In genomic region chr5:179620703-179621350, GRCh38 we compare ENCODE assay signal across 10 cellular contexts. TPM values are rescaled to one million over a fixed set of nuclear protein-coding genes. Genes with fewer than 3 reads are reported as not detected.
DNase-seq lines count a peak whose midpoint lies in the region; ATAC-seq and TF ChIP-seq lines count a peak whose summit lies in the region.
"Had no signal": no experiment of that assay in that cellular context is flagged by ENCODE, and none has a peak within 500 bp of the region (broad histone marks: within the 10 kb centered on the region; RNA-seq: fewer than 3 reads in every experiment).

No MANE protein-coding gene starts in this region.

- H3K9ac ChIP-seq in iPS-18a (ENCODE audit: low read length): peak overlapping the region; percentile 61

- no peaks in the 10 kb centered on the region for H3K9me3 ChIP-seq in iPS-18a (ENCODE audit: control insufficient read depth, low read depth, low read length)
- no peaks in the 10 kb centered on the region for H3K9me3 ChIP-seq in stomach

- POLR2A ChIA-PET in activated CD8-positive, alpha-beta T cell treated with anti-CD3 and anti-CD28 coated beads, Interleukin-2, amount 10 ng/mL, durations not matched to agents 7 days and 5 days (lab: Charles Lee): interaction anchor here (0.5 to 6.5 kb wide), 4 partner anchors 10 to 83 kb away, joined by 3 to 158 read pairs (median 4); no protein-coding TSS in a partner anchor

- peaks cover 5% of the 10 kb centered on the region for H3K27me3 Mint-ChIP-seq in T-helper 2 cell treated with Interferon-gamma antibody and Interleukin-4, amounts not matched to agents 5 μg/mL and 100 μg/mL, for 36 hours (ENCODE audit: low read depth)
- H3K27me3 Mint-ChIP-seq in activated CD8-positive, alpha-beta T cell treated with anti-CD3 and anti-CD28 coated beads, Interleukin-2, amount 10 ng/mL, durations not matched to agents 7 days and 5 days (ENCODE audit: low read depth): no peaks in the 10 kb centered on the region

- no peaks in the 10 kb centered on the region for H3K9me3 Mint-ChIP-seq in T-helper 2 cell treated with Interferon-gamma antibody and Interleukin-4, amounts not matched to agents 5 μg/mL and 100 μg/mL, for 36 hours
- no peaks in the 10 kb centered on the region for H3K9me3 Mint-ChIP-seq in activated CD8-positive, alpha-beta T cell treated with anti-CD3 and anti-CD28 coated beads, Interleukin-2, amount 10 ng/mL, durations not matched to agents 7 days and 5 days (ENCODE audit: insufficient read depth)

- DNase-seq in T-helper 2 cell treated with Interferon-gamma antibody and Interleukin-4, amounts not matched to agents 5 μg/mL and 100 μg/mL, for 36 hours (ENCODE audit: low spot score): no peak
- DNase-seq in T-helper 2 cell (no peak), stomach (no peak), NCI-H146 treated with DMSO at 0.1 percent for 48 hours (lab: John Stamatoyannopoulos, UW; ENCODE audit: unreplicated experiment) (no peak), ACHN (no peak), iPS-NIHi11 (ENCODE audit: low spot score) (no peak)
- DNase-seq in activated CD8-positive, alpha-beta T cell treated with anti-CD3 and anti-CD28 coated beads, Interleukin-2, amount 10 ng/mL, durations not matched to agents 7 days and 5 days: no peak
- DNase-seq: AML-193, amygdala had no signal

- H3K4me3 Mint-ChIP-seq in T-helper 2 cell treated with Interferon-gamma antibody and Interleukin-4, amounts not matched to agents 5 μg/mL and 100 μg/mL, for 36 hours: peak overlapping the region; percentile 90
- peak overlapping the region; percentile 92 for H3K4me3 Mint-ChIP-seq in activated CD8-positive, alpha-beta T cell treated with anti-CD3 and anti-CD28 coated beads, Interleukin-2, amount 10 ng/mL, durations not matched to agents 7 days and 5 days

- peaks cover 73% of the 10 kb centered on the region for H3K36me3 Mint-ChIP-seq in T-helper 2 cell treated with Interferon-gamma antibody and Interleukin-4, amounts not matched to agents 5 μg/mL and 100 μg/mL, for 36 hours (ENCODE audit: low read depth)
- peaks cover 74% of the 10 kb centered on the region for H3K36me3 Mint-ChIP-seq in activated CD8-positive, alpha-beta T cell treated with anti-CD3 and anti-CD28 coated beads, Interleukin-2, amount 10 ng/mL, durations not matched to agents 7 days and 5 days (ENCODE audit: low read depth)

- ATAC-seq in activated CD8-positive, alpha-beta T cell treated with anti-CD3 and anti-CD28 coated beads, Interleukin-2, amount 10 ng/mL, durations not matched to agents 7 days and 5 days: no peak

- intact Hi-C loops in stomach (cut with DNase I; ENCODE audit: low total_unique reads): no loop called here

- H3K27ac ChIP-seq in iPS-18a (ENCODE audit: low read length) (no peak overlapping the region), stomach (peak overlapping the region in 4 of 5 donors; percentile 41 to 100 (median 96))

- H3K4me3 ChIP-seq in iPS-18a (ENCODE audit: low read length) (peak overlapping the region; percentile 73), stomach (peak overlapping the region; percentile 64 to 100 (median 90))

- H3K4me1 ChIP-seq in iPS-18a (ENCODE audit: control insufficient read depth, low read depth, low read length): peaks cover 36% of the 10 kb centered on the region
- H3K4me1 ChIP-seq in stomach: peaks cover 67 to 78% (median 77%) of the 10 kb centered on the region in 4 donors

- TF ChIP-seq POLR2A in stomach (IDR thresholded peaks at IDR 0.05): no peak

- CTCF ChIA-PET in activated CD8-positive, alpha-beta T cell treated with anti-CD3 and anti-CD28 coated beads, Interleukin-2, amount 10 ng/mL, durations not matched to agents 7 days and 5 days (lab: Charles Lee): interaction anchor here (1.6 kb wide), 1 partner anchor 9 kb away, joined by 4 read pairs; no protein-coding TSS in a partner anchor

- TF ChIP-seq EP300 in stomach (IDR thresholded peaks at IDR 0.05): no peak

- H3K4me1 Mint-ChIP-seq in T-helper 2 cell treated with Interferon-gamma antibody and Interleukin-4, amounts not matched to agents 5 μg/mL and 100 μg/mL, for 36 hours (ENCODE audit: low read depth): peaks cover 52% of the 10 kb centered on the region
- peaks cover 57% of the 10 kb centered on the region for H3K4me1 Mint-ChIP-seq in activated CD8-positive, alpha-beta T cell treated with anti-CD3 and anti-CD28 coated beads, Interleukin-2, amount 10 ng/mL, durations not matched to agents 7 days and 5 days (ENCODE audit: low read depth)

- 2 to 9% (median 7%) methylated on average over 5 of the region's 5 CpGs for whole genome bisulfite sequencing in stomach, 5 donors

- H3K27me3 ChIP-seq in iPS-18a (ENCODE audit: control insufficient read depth, insufficient read depth, low read length): no peaks in the 10 kb centered on the region
- H3K27me3 ChIP-seq in stomach: no peaks in the 10 kb centered on the region

- in situ Hi-C loops in ACHN (cut with HindIII; ENCODE audit: low pct_ligation_motif_present, low pct_unique_long_range_greater_than_20kb, low sequenced_read_pairs): no loop called here

- peak overlapping the region; percentile 100 for H3K27ac Mint-ChIP-seq in T-helper 2 cell treated with Interferon-gamma antibody and Interleukin-4, amounts not matched to agents 5 μg/mL and 100 μg/mL, for 36 hours
- peak overlapping the region; percentile 89 for H3K27ac Mint-ChIP-seq in activated CD8-positive, alpha-beta T cell treated with anti-CD3 and anti-CD28 coated beads, Interleukin-2, amount 10 ng/mL, durations not matched to agents 7 days and 5 days

- H3K36me3 ChIP-seq in iPS-18a (ENCODE audit: control insufficient read depth, low read depth, low read length) (peaks cover 67% of the 10 kb centered on the region), stomach (peaks cover 52 to 67% (median 64%) of the 10 kb centered on the region in 4 donors)

- no peak for TF ChIP-seq CTCF in stomach (IDR thresholded peaks at IDR 0.05)

RNA-seq across cellular contexts. Expression of gene HNRNPH1, which starts 2.6 kb away (rescaled TPM):
- total RNA-seq in activated CD8-positive, alpha-beta T cell treated with anti-CD3 and anti-CD28 coated beads, Interleukin-2, amount 10 ng/mL, durations not matched to agents 7 days and 5 days: 100 to 1,000 TPM; 869 to 884 TPM
- 1,000 to 10,000 TPM in 1 of 5 donors, 100 to 1,000 TPM in 4; 468 to 1,215 (median 732) TPM for total RNA-seq in stomach
- 100 to 1,000 TPM in 2 of 3 donors, 10 to 100 TPM in 1; 87.5 to 193 (median 106) TPM for polyA plus RNA-seq in stomach
